ENCODE assay signal across 22 cellular contexts in the genomic region with DNA sequence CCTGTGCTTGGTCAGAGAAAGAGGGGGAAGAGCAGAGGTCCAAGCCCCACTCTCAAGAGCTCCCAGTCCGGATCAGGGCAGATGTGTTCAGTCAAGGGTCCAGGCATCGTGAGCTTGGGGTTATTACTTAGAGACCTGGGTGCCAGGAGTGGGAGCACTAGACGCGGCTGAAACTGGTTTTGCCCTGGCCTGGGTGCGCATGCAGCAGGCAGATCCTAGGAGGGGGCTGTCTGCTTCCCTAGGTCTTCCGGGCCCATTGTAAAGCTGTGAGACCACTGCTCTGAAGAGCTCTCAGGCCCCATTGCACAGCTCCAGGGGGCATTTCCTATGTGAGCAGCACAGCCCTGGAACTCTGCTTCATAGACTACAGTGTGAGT.
DNase-seq lines count a peak whose midpoint lies in the region; ATAC-seq, FAIRE-seq and TF ChIP-seq lines count a peak whose summit lies in the region.
"Had no signal": no experiment of that assay in that cellular context is flagged by ENCODE, and none has a peak within 500 bp of the region (broad histone marks: within the 10 kb centered on the region; RNA-seq: fewer than 3 reads in every experiment).

No MANE protein-coding gene starts in this region.

- WGBS in right lobe of liver (ENCODE audit: insufficient coverage, low coverage, low lambda C conversion rate, missing lambda C conversion rate), result 60% methylated on average over 1 of the region's 6 CpGs
- WGBS in HepG2 (ENCODE audit: low lambda C conversion rate), result 40% methylated on average over 3 of the region's 6 CpGs

- TF ChIP-seq POLR2A in right lobe of liver (IDR thresholded peaks at IDR 0.05), result no peak
- no peak for TF ChIP-seq POLR2A in HepG2 (IDR thresholded peaks at IDR 0.05; ENCODE audit: insufficient read depth in 1 of 2, low read depth in 2 of 2, low read length in 2 of 2)

- no peak overlapping the region for H3K4me2 ChIP-seq in HepG2 (ENCODE audit: low read depth, low read length)

- no peaks in the 10 kb centered on the region for H3K27me3 Mint-ChIP-seq in neural crest cell (ENCODE audit: low read depth)

- H3K27ac ChIP-seq in right lobe of liver (no peak overlapping the region), HepG2 (ENCODE audit: extremely low read length, insufficient read depth, low read length) (no peak overlapping the region), RWPE2 (ENCODE audit: poor library complexity, severe bottlenecking) (no peak overlapping the region), upper lobe of right lung (no peak overlapping the region), WERI-Rb-1 (no peak overlapping the region)
- H3K27ac ChIP-seq: C4-2B, HL-60 had no signal

- H3K9me3 ChIP-seq in right lobe of liver (no peaks in the 10 kb centered on the region), HepG2 (ENCODE audit: low read length) (no peaks in the 10 kb centered on the region), RWPE2 (ENCODE audit: severe bottlenecking) (no peaks in the 10 kb centered on the region), upper lobe of right lung (no peaks in the 10 kb centered on the region), WERI-Rb-1 (ENCODE audit: severe bottlenecking) (no peaks in the 10 kb centered on the region)

- H3K27me3 ChIP-seq in right lobe of liver, result no peaks in the 10 kb centered on the region
- H3K27me3 ChIP-seq in HepG2 (ENCODE audit: control insufficient read depth in 1 of 2, insufficient read depth in 2 of 2, low read length in 2 of 2), result peaks cover 0 to 26% of the 10 kb centered on the region in 2 experiments; a peak in 2 of 5 replicates
- H3K27me3 ChIP-seq in RWPE2 (ENCODE audit: insufficient read depth, poor library complexity, severe bottlenecking), result no peaks in the 10 kb centered on the region
- H3K27me3 ChIP-seq in upper lobe of right lung, result peaks cover 15% of the 10 kb centered on the region
- H3K27me3 ChIP-seq in WERI-Rb-1 (ENCODE audit: insufficient read depth, low read depth, severe bottlenecking), result no peaks in the 10 kb centered on the region

- H3K9me3 Mint-ChIP-seq in neural crest cell, result no peaks in the 10 kb centered on the region
- H3K9me3 Mint-ChIP-seq: CD8-positive, alpha-beta T cell; HFFc6 had no signal

- TF ChIP-seq EP300 in HepG2 (IDR thresholded peaks at IDR 0.05; ENCODE audit: low read depth in 2 of 2, low read length in 2 of 2) (no peak), HepG2 (CRISPR knock-in tag; IDR thresholded peaks at IDR 0.05; ENCODE audit: borderline replicate concordance) (no peak)

- H3K4me1 Mint-ChIP-seq in neural crest cell, result peaks cover 10% of the 10 kb centered on the region
- H3K4me1 Mint-ChIP-seq: B cell had no signal

- POLR2A ChIA-PET in HepG2 (lab: Yijun Ruan, JAX), result no interaction called here

- BruUV-seq in HepG2 (replicated peaks; lab: Mats Ljungman, UMichigan), result no TSS peak

- H3K27ac Mint-ChIP-seq in neural crest cell (ENCODE audit: unreplicated experiment), result peak overlapping the region; percentile 73
- H3K27ac Mint-ChIP-seq: B cell; CD8-positive, alpha-beta T cell; HFFc6 had no signal

- DNase-seq in right lobe of liver (peak in 2 of 3 donors; percentile 12 to 24), HepG2 (ENCODE audit: low spot score) (no peak), RWPE2 (ENCODE audit: low spot score) (peak; percentile 65), neural crest cell (ENCODE audit: low read depth, low spot score) (no peak), upper lobe of right lung (peak; percentile 35), WERI-Rb-1 (no peak), superior temporal gyrus (ENCODE audit: extremely low spot score) (no peak)
- DNase-seq in stimulated activated CD4-positive, alpha-beta T cell treated with anti-CD3 and anti-CD28 coated beads, Interleukin-4, amount 100 ng/mL, for 4 hours, result no peak
- DNase-seq: CD8-positive, alpha-beta T cell; COR-L47; DMS153; DND-41; GDM1; HCEC 1CT; HFFc6 had no signal

- no peaks in the 10 kb centered on the region for H4K20me1 ChIP-seq in HepG2 (ENCODE audit: insufficient read depth, low read length)

- ATAC-seq in right lobe of liver (no peak), HepG2 (no peak), RWPE2 (ENCODE audit: low read depth) (no peak), upper lobe of right lung (no peak)
- ATAC-seq: CD8-positive, alpha-beta T cell had no signal

- no peak overlapping the region for H3K9ac ChIP-seq in HepG2 (ENCODE audit: insufficient read depth, low read depth, low read length)

- in situ Hi-C loops in HepG2 (cut with HindIII; ENCODE audit: extremely low pct_ligation_motif_present, low pct_unique_long_range_greater_than_20kb), result no loop called here

- H3K4me1 ChIP-seq in right lobe of liver, result no peaks in the 10 kb centered on the region
- no peaks in the 10 kb centered on the region for H3K4me1 ChIP-seq in HepG2 (ENCODE audit: insufficient read depth, low read length)
- H3K4me1 ChIP-seq in RWPE2 (ENCODE audit: insufficient read depth, poor library complexity, severe bottlenecking), result peaks cover 14% of the 10 kb centered on the region
- H3K4me1 ChIP-seq in upper lobe of right lung, result no peaks in the 10 kb centered on the region

- H3K36me3 ChIP-seq in right lobe of liver (no peaks in the 10 kb centered on the region), HepG2 (replicated peaks in 1 of 2; ENCODE audit: control insufficient read depth in 1 of 2, insufficient read depth in 2 of 2, low read length in 2 of 2) (no peaks in the 10 kb centered on the region), RWPE2 (ENCODE audit: low read depth) (no peaks in the 10 kb centered on the region), upper lobe of right lung (no peaks in the 10 kb centered on the region), WERI-Rb-1 (no peaks in the 10 kb centered on the region)

- TF ChIP-seq CTCF in right lobe of liver (IDR thresholded peaks at IDR 0.05) (no peak), HepG2 (CRISPR knock-in tag; IDR thresholded peaks at IDR 0.05) (no peak), RWPE2 (IDR thresholded peaks at IDR 0.05; ENCODE audit: poor library complexity, severe bottlenecking) (no peak), neural crest cell (conservative IDR thresholded peaks at IDR 0.05) (no peak), upper lobe of right lung (IDR thresholded peaks at IDR 0.05) (no peak), WERI-Rb-1 (IDR thresholded peaks at IDR 0.05; ENCODE audit: low read depth, low read length) (no peak)

- no peak for TF ChIP-seq RAD21 in HepG2 (CRISPR knock-in tag; IDR thresholded peaks at IDR 0.05)

- H3K36me3 Mint-ChIP-seq in neural crest cell (ENCODE audit: low read depth), result no peaks in the 10 kb centered on the region
- H3K36me3 Mint-ChIP-seq: CD8-positive, alpha-beta T cell had no signal

- no peak overlapping the region for H3K4me3 Mint-ChIP-seq in neural crest cell
- H3K4me3 Mint-ChIP-seq: B cell; CD8-positive, alpha-beta T cell; HFFc6 had no signal

- H3K79me2 ChIP-seq in HepG2 (ENCODE audit: insufficient read depth, low read length), result no peaks in the 10 kb centered on the region

- H3K4me3 ChIP-seq in right lobe of liver (no peak overlapping the region), HepG2 (replicated peaks in 1 of 3; ENCODE audit: insufficient read depth in 1 of 3, low read depth in 2 of 3, low read length in 3 of 3) (no peak overlapping the region), RWPE2 (ENCODE audit: severe bottlenecking) (no peak overlapping the region), upper lobe of right lung (no peak overlapping the region), WERI-Rb-1 (ENCODE audit: low read depth, low read length) (no peak overlapping the region)

- CTCF ChIA-PET in HepG2 (lab: Yijun Ruan, JAX; ENCODE audit: low intra/inter-chr PET ratio, low total read pairs), result no interaction called here

- FAIRE-seq in HepG2 (lab: Jason Lieb, UNC), result no peak
- FAIRE-seq: A204.1, D721Med, GM12892, H1 had no signal

- no peak overlapping the region for H2AFZ ChIP-seq in HepG2 (ENCODE audit: low read length)

- intact Hi-C loops in right lobe of liver (cut with DNase I) (no loop called here), HepG2 (cut with micrococcal nuclease; ENCODE audit: unreplicated experiment) (no loop called here), upper lobe of right lung (cut with DNase I) (no loop called here)

TF ChIP-seq in HepG2, 621 proteins besides CTCF, POLR2A, EP300 and RAD21:
- TF ChIP-seq ZNF589 (CRISPR knock-in tag; conservative IDR thresholded peaks at IDR 0.05) (no peak), ZNF510 (CRISPR knock-in tag; IDR thresholded peaks at IDR 0.05; ENCODE audit: low read depth) (no peak), MTF2 (CRISPR knock-in tag; IDR thresholded peaks at IDR 0.05; ENCODE audit: borderline replicate concordance) (no peak), MTF1 (CRISPR knock-in tag; IDR thresholded peaks at IDR 0.05) (no peak), ZNF678 (CRISPR knock-in tag; IDR thresholded peaks at IDR 0.05) (no peak)

Comparison
In these comparisons a context has a peak if more than half of its experiments do, and no peak if none do; other contexts are left out.
1. DNase-seq: peak in right lobe of liver (2 of 3), RWPE2 (single experiment) and upper lobe of right lung (single experiment); none in HepG2 (single experiment), neural crest cell (single experiment), WERI-Rb-1 (single experiment), stimulated activated CD4-positive, alpha-beta T cell treated with anti-CD3 and anti-CD28 coated beads, Interleukin-4, amount 100 ng/mL, for 4 hours (0 of 2) and superior temporal gyrus (single experiment).